29 cellular contexts compared by ENCODE assay signal in genomic region chr2:212180684-212181083, GRCh38.
"Had no signal": no experiment of that assay in that cellular context is flagged by ENCODE, and none has a peak within 500 bp of the region (broad histone marks: within the 10 kb centered on the region; RNA-seq: fewer than 3 reads in every experiment).

No MANE protein-coding gene starts in this region.

- H3K4me1 ChIP-seq: parathyroid adenoma, psoas muscle, right lobe of liver, sigmoid colon, stomach, thyroid gland, tibial nerve, upper lobe of left lung, vagina had no signal

- H3K79me2 ChIP-seq: parathyroid adenoma had no signal

- DNase-seq: natural killer cell; occipital lobe; ovary; posterior cingulate gyrus; psoas muscle; right cardiac atrium; right lobe of liver; sigmoid colon; small intestine; stimulated activated CD4-positive, alpha-beta T cell treated with anti-CD3 and anti-CD28 coated beads, Interleukin-15, amount 100 ng/mL, for 24 hours; stimulated activated CD4-positive, alpha-beta T cell treated with anti-CD3 and anti-CD28 coated beads, Interleukin-2, amount 100 ng/mL, for 24 hours; stimulated activated CD4-positive, alpha-beta T cell treated with anti-CD3 and anti-CD28 coated beads, Interleukin-4, amount 100 ng/mL, for 1 hour; stimulated activated CD4-positive, alpha-beta T cell treated with anti-CD3 and anti-CD28 coated beads, Interleukin-4, amount 100 ng/mL, for 4 hours; stimulated activated CD8-positive, alpha-beta memory T cell treated with anti-CD3 and anti-CD28 coated beads, Interleukin-4, amount 100 ng/mL, for 48 hours; stimulated activated naive CD4-positive, alpha-beta T cell treated with Interleukin-2 at 50 U/mL for 16 hours; stomach; thyroid gland; trophoblast cell; upper lobe of left lung had no signal

- H2AFZ ChIP-seq: neural progenitor cell, parathyroid adenoma had no signal

- H3K9me3 ChIP-seq: ovary, psoas muscle, right lobe of liver, sigmoid colon, stomach, thoracic aorta, thyroid gland, tibial nerve, upper lobe of left lung, vagina had no signal

- FAIRE-seq: small intestine, urothelium cell line had no signal

- H3K4me3 Mint-ChIP-seq: natural killer cell; nephron; neural progenitor cell; stimulated activated memory B cell treated with anti-CD40 and anti-IgM and Interleukin-4, amounts not matched to agents 10 μg/mL and 1 μg/mL and 100 μg/mL, for 72 hours; stimulated activated naive CD8-positive, alpha-beta T cell treated with anti-CD3 and anti-CD28 coated beads, Interleukin-15, Interleukin-2, amounts not matched to agents 100 ng/mL and 50 ng/mL, for 24 hours had no signal

- H3K4me2 ChIP-seq: neural progenitor cell had no signal

- H3K36me3 ChIP-seq: neural progenitor cell, ovary, right lobe of liver, sigmoid colon, stomach, thoracic aorta, thyroid gland, tibial nerve, upper lobe of left lung, vagina had no signal

- H3K27ac Mint-ChIP-seq: natural killer cell; nephron; neural progenitor cell; progenitor cell of endocrine pancreas; stimulated activated memory B cell treated with anti-CD40 and anti-IgM and Interleukin-4, amounts not matched to agents 10 μg/mL and 1 μg/mL and 100 μg/mL, for 72 hours; stimulated activated naive CD8-positive, alpha-beta T cell treated with anti-CD3 and anti-CD28 coated beads, Interleukin-15, Interleukin-2, amounts not matched to agents 100 ng/mL and 50 ng/mL, for 24 hours had no signal

- H3K9me3 Mint-ChIP-seq: nephron; stimulated activated memory B cell treated with anti-CD40 and anti-IgM and Interleukin-4, amounts not matched to agents 10 μg/mL and 1 μg/mL and 100 μg/mL, for 72 hours had no signal

- H3K36me3 Mint-ChIP-seq: natural killer cell; stimulated activated memory B cell treated with anti-CD40 and anti-IgM and Interleukin-4, amounts not matched to agents 10 μg/mL and 1 μg/mL and 100 μg/mL, for 72 hours had no signal

- H3K27me3 ChIP-seq: neural progenitor cell, ovary, right lobe of liver, sigmoid colon, stomach, thyroid gland, tibial nerve, upper lobe of left lung, vagina had no signal

- H3K27ac ChIP-seq: neural progenitor cell, ovary, parathyroid adenoma, psoas muscle, right lobe of liver, sigmoid colon, stomach, thoracic aorta, thyroid gland, tibial nerve, upper lobe of left lung, vagina had no signal

- H3K9ac ChIP-seq: neural progenitor cell, parathyroid adenoma had no signal

- H3K4me3 ChIP-seq: neural progenitor cell, ovary, psoas muscle, right lobe of liver, sigmoid colon, stomach, thoracic aorta, thyroid gland, tibial nerve, upper lobe of left lung, vagina had no signal

- H3K4me1 Mint-ChIP-seq: natural killer cell; stimulated activated memory B cell treated with anti-CD40 and anti-IgM and Interleukin-4, amounts not matched to agents 10 μg/mL and 1 μg/mL and 100 μg/mL, for 72 hours had no signal

- H3K27me3 Mint-ChIP-seq: progenitor cell of endocrine pancreas; stimulated activated memory B cell treated with anti-CD40 and anti-IgM and Interleukin-4, amounts not matched to agents 10 μg/mL and 1 μg/mL and 100 μg/mL, for 72 hours; stimulated activated naive CD8-positive, alpha-beta T cell treated with anti-CD3 and anti-CD28 coated beads, Interleukin-15, Interleukin-2, amounts not matched to agents 100 ng/mL and 50 ng/mL, for 24 hours had no signal
